6 cellular contexts compared by ENCODE assay signal in the genomic region with DNA sequence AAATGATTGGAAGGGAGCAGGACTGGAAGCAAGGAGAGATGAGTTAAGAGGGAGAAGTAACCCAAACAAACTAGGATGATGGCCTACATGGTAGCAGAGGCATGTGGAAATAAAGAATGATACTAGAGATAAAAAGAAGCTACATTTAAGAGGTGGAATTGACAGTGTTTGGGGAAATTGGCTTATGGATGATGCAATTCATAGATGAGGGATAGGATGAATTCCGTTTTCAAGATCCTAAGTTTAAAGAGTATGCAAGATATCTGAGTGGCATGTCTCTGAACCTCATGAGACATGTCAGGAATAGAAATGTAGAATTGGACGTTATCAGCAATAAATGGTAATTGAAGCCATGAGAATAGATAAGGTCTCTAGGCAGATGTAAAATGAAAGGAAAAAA.
"Had no signal": no experiment of that assay in that cellular context is flagged by ENCODE, and none has a peak within 500 bp of the region (broad histone marks: within the 10 kb centered on the region; RNA-seq: fewer than 3 reads in every experiment).

No MANE protein-coding gene starts in this region.

- H2AFZ ChIP-seq: GM23248 had no signal

- H3K27ac ChIP-seq: GM23248, HL-60 had no signal

- H3K9ac ChIP-seq: GM23248 had no signal

- DNase-seq: GM23248, GOT3, H9, HCEC 1CT, KG1 had no signal

- H3K4me3 ChIP-seq: GM23248 had no signal
